ENCODE assay signal across 15 cellular contexts in the genomic region with DNA sequence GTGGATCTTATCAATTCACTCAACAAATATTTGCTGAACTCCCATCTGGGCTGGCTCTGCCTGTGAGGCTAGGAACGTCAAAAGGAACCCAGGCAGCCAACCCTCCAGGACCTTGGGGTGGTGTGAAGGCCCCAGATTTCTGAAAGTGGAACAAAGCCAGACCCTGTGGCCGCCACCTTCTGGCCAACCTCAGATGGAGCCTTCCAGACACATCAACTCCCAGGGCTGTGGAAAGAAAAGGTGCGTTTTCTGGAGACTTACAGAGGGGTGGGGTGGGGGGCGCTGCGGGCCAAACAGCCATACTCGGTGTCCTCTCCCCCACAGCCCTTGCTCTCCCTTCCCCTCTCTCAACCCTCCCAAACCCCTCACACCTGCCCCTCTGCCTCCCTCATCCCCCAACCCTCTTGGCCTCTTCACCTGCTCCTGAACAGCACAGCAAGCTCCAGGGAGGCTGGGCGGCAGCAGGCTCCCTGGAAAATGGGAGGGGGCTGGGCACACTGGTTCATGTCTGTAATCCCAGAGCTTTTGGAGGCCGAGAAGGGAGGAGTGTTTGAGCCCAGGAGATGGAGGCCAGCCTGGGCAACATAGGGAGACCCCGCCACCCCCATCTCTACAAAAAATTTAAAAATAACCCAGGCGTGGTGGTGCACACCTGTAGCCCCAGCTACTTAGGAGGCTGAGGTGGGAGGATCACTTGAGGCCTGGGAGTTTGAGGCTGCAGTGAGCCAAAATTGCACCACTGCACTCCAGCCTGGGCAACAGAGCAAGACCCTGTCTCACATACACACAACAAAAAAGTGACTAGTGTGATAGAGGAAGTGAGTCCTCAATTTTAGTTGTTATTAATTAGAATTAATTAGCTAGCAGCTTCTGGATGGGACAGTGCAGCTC. TPM values are rescaled to one million over a fixed set of nuclear protein-coding genes. Genes with fewer than 3 reads are reported as not detected.
DNase-seq lines count a peak whose midpoint lies in the region; ATAC-seq, FAIRE-seq and TF ChIP-seq lines count a peak whose summit lies in the region.
"Had no signal": no experiment of that assay in that cellular context is flagged by ENCODE, and none has a peak within 500 bp of the region (broad histone marks: within the 10 kb centered on the region; RNA-seq: fewer than 3 reads in every experiment).

No MANE protein-coding gene starts in this region.

- CTCF ChIA-PET in HEK293 (lab: Yijun Ruan, JAX), result interaction anchor here (0.6 to 4.3 kb wide), 52 partner anchors 8 to 919 kb away, joined by 3 to 33 read pairs (median 5); a partner anchor contains a TSS
- CTCF ChIA-PET in WTC11 (lab: Charles Lee), result interaction anchor here (0.6 to 4.6 kb wide), 51 partner anchors 11 to 394 kb away, joined by 3 to 72 read pairs (median 6); a partner anchor contains a TSS

- H3K4me2 ChIP-seq in BLaER1 treated with 17β-estradiol and CSF1 and Interleukin-3, amounts not matched to agents 10 nM and 100 nM, result peak overlapping the region; percentile 78 to 97 (median 87); a peak in 21 of 22 replicates

- peaks cover 9% of the 10 kb centered on the region for H3K9me3 Mint-ChIP-seq in WTC11
- H3K9me3 Mint-ChIP-seq: CD4-positive, CD25-positive, alpha-beta regulatory T cell; natural killer cell treated with Interleukin-12 subunit alpha and Interleukin-12 subunit beta and Interleukin-15 and Interleukin-18, amount 100 ng/mL, for 72 hours; T-helper 1 cell treated with Interleukin-12 subunit alpha and Interleukin-12 subunit beta and Interleukin-4 antibody, amounts not matched to agents 30 μg/mL and 1 μg/mL, for 36 hours had no signal

- no peaks in the 10 kb centered on the region for H4K20me1 ChIP-seq in BLaER1 treated with 17β-estradiol and CSF1 and Interleukin-3, amounts not matched to agents 10 nM and 100 nM

- DNase-seq in WTC11 (ENCODE audit: low spot score) (peak; percentile 26), mesenteric fat pad (ENCODE audit: low spot score) (peak; percentile 71), RCC 7860 (ENCODE audit: low spot score) (no peak), superior temporal gyrus (ENCODE audit: extremely low spot score) (no peak), MV-4-11 (lab: John Stamatoyannopoulos, UW) (no peak)
- DNase-seq: activated CD4-positive, alpha-beta T cell treated with anti-CD3 and anti-CD28 coated beads for 48 hours; CD4-positive, CD25-positive, alpha-beta regulatory T cell; GF-D8 had no signal

- no peaks in the 10 kb centered on the region for H3K36me3 ChIP-seq in BLaER1 treated with 17β-estradiol and CSF1 and Interleukin-3, amounts not matched to agents 10 nM and 100 nM
- H3K36me3 ChIP-seq in HEK293 (ENCODE audit: control insufficient read depth in 2 of 2, insufficient read depth in 1 of 2, low read length in 2 of 2), result no peaks in the 10 kb centered on the region
- H3K36me3 ChIP-seq: upper lobe of left lung had no signal

- TF ChIP-seq CTCF in HEK293 (tag by site-specific recombination; IDR thresholded peaks at IDR 0.05) (no peak), WTC11 (IDR thresholded peaks at IDR 0.05) (no peak)

- H3K4me3 Mint-ChIP-seq in WTC11, result no peak overlapping the region
- H3K4me3 Mint-ChIP-seq: CD4-positive, CD25-positive, alpha-beta regulatory T cell; natural killer cell treated with Interleukin-12 subunit alpha and Interleukin-12 subunit beta and Interleukin-15 and Interleukin-18, amount 100 ng/mL, for 72 hours had no signal

- no peak overlapping the region; a peak in 1 of 20 replicates for H3K4me3 ChIP-seq in BLaER1 treated with 17β-estradiol and CSF1 and Interleukin-3, amounts not matched to agents 10 nM and 100 nM
- H3K4me3 ChIP-seq in HEK293 (ENCODE audit: low read depth, low read length), result no peak overlapping the region

- peak overlapping the region in 4 of 11 experiments; percentile 62 to 79 (median 66); a peak in 6 of 22 replicates for H3K27ac ChIP-seq in BLaER1 treated with 17β-estradiol and CSF1 and Interleukin-3, amounts not matched to agents 10 nM and 100 nM
- no peak overlapping the region for H3K27ac ChIP-seq in HEK293 (ENCODE audit: extremely low read depth, low read depth, low read length)

- peak overlapping the region in 2 of 11 experiments; percentile 76 to 77; a peak in 5 of 22 replicates for H3K9ac ChIP-seq in BLaER1 treated with 17β-estradiol and CSF1 and Interleukin-3, amounts not matched to agents 10 nM and 100 nM

- FAIRE-seq in RCC 7860 (lab: Jason Lieb, UNC), result no peak
- FAIRE-seq: colon had no signal

- H3K9me3 ChIP-seq in BLaER1 treated with 17β-estradiol and CSF1 and Interleukin-3, amounts not matched to agents 10 nM and 100 nM (replicated peaks in 1 of 11), result no peaks in the 10 kb centered on the region; a peak in 1 of 22 replicates
- H3K9me3 ChIP-seq in HEK293 (ENCODE audit: control insufficient read depth, insufficient read depth, low read depth, low read length), result no peaks in the 10 kb centered on the region
- H3K9me3 ChIP-seq: upper lobe of left lung had no signal

- peaks cover 7% of the 10 kb centered on the region for H3K4me1 Mint-ChIP-seq in WTC11

- ATAC-seq in WTC11, result peak; percentile 21
- ATAC-seq in GM21786 (IDR thresholded peaks at IDR 0.05; ENCODE audit: unreplicated experiment), result no peak

- peaks cover 8% of the 10 kb centered on the region for H3K36me3 Mint-ChIP-seq in WTC11
- H3K36me3 Mint-ChIP-seq: CD4-positive, CD25-positive, alpha-beta regulatory T cell; natural killer cell treated with Interleukin-12 subunit alpha and Interleukin-12 subunit beta and Interleukin-15 and Interleukin-18, amount 100 ng/mL, for 72 hours had no signal

- H3K27me3 Mint-ChIP-seq in WTC11 (ENCODE audit: low read depth), result peaks cover 4% of the 10 kb centered on the region

- no peak overlapping the region for H3K27ac Mint-ChIP-seq in WTC11
- H3K27ac Mint-ChIP-seq: CD4-positive, CD25-positive, alpha-beta regulatory T cell; natural killer cell treated with Interleukin-12 subunit alpha and Interleukin-12 subunit beta and Interleukin-15 and Interleukin-18, amount 100 ng/mL, for 72 hours; T-helper 1 cell treated with Interleukin-12 subunit alpha and Interleukin-12 subunit beta and Interleukin-4 antibody, amounts not matched to agents 30 μg/mL and 1 μg/mL, for 36 hours had no signal

- POLR2A ChIA-PET in HEK293 (lab: Yijun Ruan, JAX), result interaction anchor here (0.6 to 3.2 kb wide), 5 partner anchors 24 to 91 kb away, joined by 3 to 36 read pairs (median 6); no protein-coding TSS in a partner anchor
- POLR2A ChIA-PET in WTC11 (lab: Charles Lee), result interaction anchor here (0.8 to 2.6 kb wide), 4 partner anchors 12 to 252 kb away, joined by 3 to 9 read pairs (median 4); no protein-coding TSS in a partner anchor

- peaks cover 14 to 55% (median 31%) of the 10 kb centered on the region in 10 experiments for H3K4me1 ChIP-seq in BLaER1 treated with 17β-estradiol and CSF1 and Interleukin-3, amounts not matched to agents 10 nM and 100 nM
- H3K4me1 ChIP-seq in HEK293 (ENCODE audit: control insufficient read depth, insufficient read depth, low read length), result no peaks in the 10 kb centered on the region

- no peaks in the 10 kb centered on the region for H3K27me3 ChIP-seq in BLaER1 treated with 17β-estradiol and CSF1 and Interleukin-3, amounts not matched to agents 10 nM and 100 nM
- H3K27me3 ChIP-seq: upper lobe of left lung had no signal

TF ChIP-seq in HEK293, 187 proteins besides CTCF, POLR2A, EP300 and RAD21 (continues in another document):
- TF ChIP-seq, protein P1, sequence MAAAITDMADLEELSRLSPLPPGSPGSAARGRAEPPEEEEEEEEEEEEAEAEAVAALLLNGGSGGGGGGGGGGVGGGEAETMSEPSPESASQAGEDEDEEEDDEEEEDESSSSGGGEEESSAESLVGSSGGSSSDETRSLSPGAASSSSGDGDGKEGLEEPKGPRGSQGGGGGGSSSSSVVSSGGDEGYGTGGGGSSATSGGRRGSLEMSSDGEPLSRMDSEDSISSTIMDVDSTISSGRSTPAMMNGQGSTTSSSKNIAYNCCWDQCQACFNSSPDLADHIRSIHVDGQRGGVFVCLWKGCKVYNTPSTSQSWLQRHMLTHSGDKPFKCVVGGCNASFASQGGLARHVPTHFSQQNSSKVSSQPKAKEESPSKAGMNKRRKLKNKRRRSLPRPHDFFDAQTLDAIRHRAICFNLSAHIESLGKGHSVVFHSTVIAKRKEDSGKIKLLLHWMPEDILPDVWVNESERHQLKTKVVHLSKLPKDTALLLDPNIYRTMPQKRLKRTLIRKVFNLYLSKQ (tag by site-specific recombination; IDR thresholded peaks at IDR 0.05; ENCODE audit: borderline replicate concordance), result no peak
- TF ChIP-seq ZNF121 (tag by site-specific recombination; IDR thresholded peaks at IDR 0.05), result peak; percentile 90

TF ChIP-seq in WTC11, 78 proteins besides CTCF, POLR2A, EP300 and RAD21:
- peak; percentile 84 for TF ChIP-seq ZNF121 (CRISPR knock-in tag; IDR thresholded peaks at IDR 0.05)
- TF ChIP-seq, protein P2, sequence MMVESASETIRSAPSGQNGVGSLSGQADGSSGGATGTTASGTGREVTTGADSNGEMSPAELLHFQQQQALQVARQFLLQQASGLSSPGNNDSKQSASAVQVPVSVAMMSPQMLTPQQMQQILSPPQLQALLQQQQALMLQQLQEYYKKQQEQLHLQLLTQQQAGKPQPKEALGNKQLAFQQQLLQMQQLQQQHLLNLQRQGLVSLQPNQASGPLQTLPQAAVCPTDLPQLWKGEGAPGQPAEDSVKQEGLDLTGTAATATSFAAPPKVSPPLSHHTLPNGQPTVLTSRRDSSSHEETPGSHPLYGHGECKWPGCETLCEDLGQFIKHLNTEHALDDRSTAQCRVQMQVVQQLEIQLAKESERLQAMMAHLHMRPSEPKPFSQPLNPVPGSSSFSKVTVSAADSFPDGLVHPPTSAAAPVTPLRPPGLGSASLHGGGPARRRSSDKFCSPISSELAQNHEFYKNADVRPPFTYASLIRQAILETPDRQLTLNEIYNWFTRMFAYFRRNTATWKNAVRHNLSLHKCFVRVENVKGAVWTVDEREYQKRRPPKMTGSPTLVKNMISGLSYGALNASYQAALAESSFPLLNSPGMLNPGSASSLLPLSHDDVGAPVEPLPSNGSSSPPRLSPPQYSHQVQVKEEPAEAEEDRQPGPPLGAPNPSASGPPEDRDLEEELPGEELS (CRISPR knock-in tag; IDR thresholded peaks at IDR 0.05), result no peak

RNA-seq across cellular contexts. Expression of a gene that starts 45.0 kb away (rescaled TPM):
- total RNA-seq in WTC11 (2021) (272 to 314 TPM (median 311 TPM) in 3 replicates), mesenteric fat pad (185 TPM)

RNA-seq across cellular contexts. Expression of a gene that starts 59.4 kb away (rescaled TPM):
- total RNA-seq in WTC11 (2021) (4.2 to 4.9 TPM (median 4.7 TPM) in 3 replicates), mesenteric fat pad (13.9 TPM)
- total RNA-seq: CD4-positive, CD25-positive, alpha-beta regulatory T cell had no signal

Comparison
In these comparisons a context has a peak if more than half of its experiments do, and no peak if none do; other contexts are left out.
1. DNase-seq: peak in WTC11 (single experiment) and mesenteric fat pad (single experiment); none in RCC 7860 (single experiment), superior temporal gyrus (single experiment) and MV-4-11 (single experiment).